ENCODE assay signal across 14 cellular contexts in the genomic region with DNA sequence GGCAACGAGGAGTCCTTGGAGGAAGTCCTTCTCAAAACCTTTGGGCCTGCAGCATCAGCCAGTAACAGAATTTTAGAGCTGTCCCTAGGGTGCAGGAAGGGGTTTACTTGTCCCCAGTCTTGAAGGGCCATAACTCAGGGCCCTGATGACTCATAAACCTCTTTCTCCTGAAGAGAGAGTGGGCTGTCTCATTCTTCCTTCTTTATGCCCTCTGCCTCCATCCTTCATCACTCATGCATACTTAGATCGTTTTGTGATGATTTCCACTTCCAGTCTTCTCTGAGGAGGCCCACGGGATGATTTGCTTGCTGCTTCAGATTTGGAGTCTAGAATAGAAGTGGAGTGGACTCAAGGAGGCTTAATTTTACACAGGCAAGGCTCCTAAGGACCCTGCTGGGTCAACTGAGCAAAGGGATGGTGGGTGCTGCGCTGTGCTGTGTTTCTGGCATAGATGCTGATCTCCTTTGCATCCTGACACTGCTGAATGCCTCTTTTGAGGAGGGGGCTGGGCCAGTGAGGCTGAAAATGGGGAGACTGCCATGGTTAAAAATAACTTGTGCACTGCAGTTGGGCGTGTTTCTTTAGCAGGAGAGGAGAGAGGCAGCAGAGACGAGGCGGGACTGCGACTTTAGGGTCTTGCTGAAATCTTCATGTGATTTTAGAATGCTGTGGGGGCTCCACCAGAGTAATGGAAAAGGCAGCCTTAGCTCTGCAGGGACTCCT.
DNase-seq lines count a peak whose midpoint lies in the region; ATAC-seq, FAIRE-seq and TF ChIP-seq lines count a peak whose summit lies in the region.
"Had no signal": no experiment of that assay in that cellular context is flagged by ENCODE, and none has a peak within 500 bp of the region (broad histone marks: within the 10 kb centered on the region; RNA-seq: fewer than 3 reads in every experiment).

No MANE protein-coding gene starts in this region.

- no peaks in the 10 kb centered on the region for H3K9me3 ChIP-seq in parathyroid adenoma (ENCODE audit: control insufficient read depth, low read length)
- H3K9me3 ChIP-seq in psoas muscle = no peaks in the 10 kb centered on the region

- H3K27ac ChIP-seq in parathyroid adenoma (peak overlapping the region; percentile 19), psoas muscle (no peak overlapping the region)

- WGBS in psoas muscle, 3 donors = 56 to 65% (median 59%) methylated on average over 8 of the region's 8 CpGs

- no peak overlapping the region for H3K27ac Mint-ChIP-seq in stimulated activated naive CD8-positive, alpha-beta T cell treated with anti-CD3 and anti-CD28 coated beads, Interleukin-15, amount 100 ng/mL, for 72 hours
- H3K27ac Mint-ChIP-seq: activated CD4-positive, alpha-beta T cell treated with anti-CD3 and anti-CD28 coated beads, Interleukin-2, amount 10 ng/mL, durations not matched to agents 24 days and 14 days; activated naive CD8-positive, alpha-beta T cell treated with anti-CD3 and anti-CD28 coated beads, Interleukin-2, amount 10 ng/mL, durations not matched to agents 7 days and 5 days had no signal

- no peak overlapping the region for H3K4me3 ChIP-seq in parathyroid adenoma (ENCODE audit: low read depth, low read length)
- no peak overlapping the region for H3K4me3 ChIP-seq in psoas muscle

- peaks cover 5% of the 10 kb centered on the region for H3K4me1 Mint-ChIP-seq in stimulated activated naive CD8-positive, alpha-beta T cell treated with anti-CD3 and anti-CD28 coated beads, Interleukin-15, amount 100 ng/mL, for 72 hours
- H3K4me1 Mint-ChIP-seq: activated CD4-positive, alpha-beta T cell treated with anti-CD3 and anti-CD28 coated beads, Interleukin-2, amount 10 ng/mL, durations not matched to agents 24 days and 14 days had no signal

- H3K27me3 ChIP-seq in parathyroid adenoma (ENCODE audit: control insufficient read depth, insufficient read depth, low read length) (no peaks in the 10 kb centered on the region), psoas muscle (ENCODE audit: insufficient read depth in 3 of 3, low read length in 2 of 3) (peaks cover 0 to 28% (median 5%) of the 10 kb centered on the region in 3 donors)

- H3K27me3 Mint-ChIP-seq in stimulated activated naive CD8-positive, alpha-beta T cell treated with anti-CD3 and anti-CD28 coated beads, Interleukin-15, amount 100 ng/mL, for 72 hours = peaks cover 36% of the 10 kb centered on the region

- no peak overlapping the region for H2AFZ ChIP-seq in parathyroid adenoma

- FAIRE-seq in D721Med (lab: Jason Lieb, UNC) = no peak
- FAIRE-seq: endometrium, urothelium cell line had no signal

- no peak overlapping the region for H3K9ac ChIP-seq in parathyroid adenoma

- no peaks in the 10 kb centered on the region for H3K79me2 ChIP-seq in parathyroid adenoma

- peak; percentile 29 for ATAC-seq in Right ventricle myocardium inferior
- no peak for ATAC-seq in HG03457 (IDR thresholded peaks at IDR 0.05; ENCODE audit: unreplicated experiment)
- no peak for ATAC-seq in psoas muscle
- ATAC-seq in stimulated activated naive CD8-positive, alpha-beta T cell treated with anti-CD3 and anti-CD28 coated beads, Interleukin-15, amount 100 ng/mL, for 72 hours = no peak

- no peak overlapping the region for H3K4me2 ChIP-seq in parathyroid adenoma (ENCODE audit: low read length)

- no peaks in the 10 kb centered on the region for H3K9me3 Mint-ChIP-seq in stimulated activated naive CD8-positive, alpha-beta T cell treated with anti-CD3 and anti-CD28 coated beads, Interleukin-15, amount 100 ng/mL, for 72 hours
- H3K9me3 Mint-ChIP-seq: activated CD4-positive, alpha-beta T cell treated with anti-CD3 and anti-CD28 coated beads, Interleukin-2, amount 10 ng/mL, durations not matched to agents 24 days and 14 days; activated naive CD8-positive, alpha-beta T cell treated with anti-CD3 and anti-CD28 coated beads, Interleukin-2, amount 10 ng/mL, durations not matched to agents 7 days and 5 days had no signal

- H3K4me1 ChIP-seq in parathyroid adenoma (no peaks in the 10 kb centered on the region), psoas muscle (peaks cover 22% of the 10 kb centered on the region)

- no peak for TF ChIP-seq CTCF in parathyroid adenoma (IDR thresholded peaks at IDR 0.05)
- no peak for TF ChIP-seq CTCF in D721Med (IDR thresholded peaks at IDR 0.05; ENCODE audit: insufficient read depth, missing control alignments)
- no peak for TF ChIP-seq CTCF in psoas muscle (IDR thresholded peaks at IDR 0.05)

- DNase-seq in Right ventricle myocardium inferior (ENCODE audit: missing footprints) = no peak
- no peak for DNase-seq in cardiac septum (ENCODE audit: low spot score)
- peak; percentile 38 for DNase-seq in glomerular visceral epithelial cell (ENCODE audit: extremely low spot score)
- DNase-seq in D721Med (ENCODE audit: insufficient read length, low spot score) = no peak
- no peak for DNase-seq in psoas muscle
- DNase-seq in stimulated activated naive CD8-positive, alpha-beta T cell treated with anti-CD3 and anti-CD28 coated beads, Interleukin-15, amount 100 ng/mL, for 72 hours = no peak
- DNase-seq: activated CD4-positive, alpha-beta T cell treated with anti-CD3 and anti-CD28 coated beads, Interleukin-2, amount 10 ng/mL, durations not matched to agents 24 days and 14 days; activated naive CD8-positive, alpha-beta T cell treated with anti-CD3 and anti-CD28 coated beads, Interleukin-2, amount 10 ng/mL, durations not matched to agents 7 days and 5 days; NCI-H1092 treated with DMSO at 0.1 percent for 48 hours; NCI-H748 treated with DMSO at 0.1 percent for 48 hours had no signal

- H3K4me3 Mint-ChIP-seq in stimulated activated naive CD8-positive, alpha-beta T cell treated with anti-CD3 and anti-CD28 coated beads, Interleukin-15, amount 100 ng/mL, for 72 hours = no peak overlapping the region
- H3K4me3 Mint-ChIP-seq: activated CD4-positive, alpha-beta T cell treated with anti-CD3 and anti-CD28 coated beads, Interleukin-2, amount 10 ng/mL, durations not matched to agents 24 days and 14 days; activated naive CD8-positive, alpha-beta T cell treated with anti-CD3 and anti-CD28 coated beads, Interleukin-2, amount 10 ng/mL, durations not matched to agents 7 days and 5 days had no signal

- intact Hi-C loops in Right ventricle myocardium inferior (cut with DNase I) = no loop called here
- intact Hi-C loops in cardiac septum (cut with DNase I) = loop anchor here (5.0 kb wide), 1 partner anchor 59 kb away; the partner anchor contains the start of gene NDUFS5
- intact Hi-C loops in psoas muscle (cut with DNase I) = no loop called here

- H3K36me3 ChIP-seq in parathyroid adenoma (ENCODE audit: control insufficient read depth, insufficient read depth, low read length) (no peaks in the 10 kb centered on the region), psoas muscle (ENCODE audit: insufficient read depth in 1 of 2, low read depth in 1 of 2) (no peaks in the 10 kb centered on the region)
